ENCODE assay signal across 14 cellular contexts in genomic region chr7:32462966-32463365, GRCh38. TPM values are rescaled to one million over a fixed set of nuclear protein-coding genes. Genes with fewer than 3 reads are reported as not detected.
DNase-seq lines count a peak whose midpoint lies in the region; ATAC-seq lines count a peak whose summit lies in the region.
"Had no signal": no experiment of that assay in that cellular context is flagged by ENCODE, and none has a peak within 500 bp of the region (broad histone marks: within the 10 kb centered on the region; RNA-seq: fewer than 3 reads in every experiment).

No MANE protein-coding gene starts in this region.

- no peaks in the 10 kb centered on the region for H3K27me3 Mint-ChIP-seq in stimulated activated naive CD8-positive, alpha-beta T cell treated with anti-CD3 and anti-CD28 coated beads, Interleukin-15, amount 100 ng/mL, for 72 hours

- H3K4me3 Mint-ChIP-seq in stimulated activated naive CD8-positive, alpha-beta T cell treated with anti-CD3 and anti-CD28 coated beads, Interleukin-15, amount 100 ng/mL, for 72 hours, result no peak overlapping the region
- H3K4me3 Mint-ChIP-seq: HFFc6 had no signal

- ATAC-seq in left colon (peak; percentile 44), GM18519 (IDR thresholded peaks at IDR 0.05; ENCODE audit: low FRiP score, unreplicated experiment) (no peak), HG03039 (IDR thresholded peaks at IDR 0.05; ENCODE audit: unreplicated experiment) (no peak)
- ATAC-seq in stimulated activated naive CD8-positive, alpha-beta T cell treated with anti-CD3 and anti-CD28 coated beads, Interleukin-15, amount 100 ng/mL, for 72 hours, result no peak
- ATAC-seq: K562 had no signal

- no peaks in the 10 kb centered on the region for H3K4me1 Mint-ChIP-seq in stimulated activated naive CD8-positive, alpha-beta T cell treated with anti-CD3 and anti-CD28 coated beads, Interleukin-15, amount 100 ng/mL, for 72 hours

- no peaks in the 10 kb centered on the region for H3K9me3 Mint-ChIP-seq in stimulated activated naive CD8-positive, alpha-beta T cell treated with anti-CD3 and anti-CD28 coated beads, Interleukin-15, amount 100 ng/mL, for 72 hours
- H3K9me3 Mint-ChIP-seq: HFFc6 had no signal

- no peak overlapping the region for H3K27ac Mint-ChIP-seq in stimulated activated naive CD8-positive, alpha-beta T cell treated with anti-CD3 and anti-CD28 coated beads, Interleukin-15, amount 100 ng/mL, for 72 hours
- H3K27ac Mint-ChIP-seq: HFFc6 had no signal

- intact Hi-C loops in left colon (cut with DNase I, micrococcal nuclease), result no loop called here

- DNase-seq in DMS 273 (lab: John Stamatoyannopoulos, UW; ENCODE audit: unreplicated experiment), result peak; percentile 35
- DNase-seq in DMS 273 treated with DMSO at 0.1 percent for 48 hours (lab: John Stamatoyannopoulos, UW), result no peak
- peak; percentile 20 for DNase-seq in NCI-H2029 treated with DMSO at 0.1 percent for 48 hours (lab: John Stamatoyannopoulos, UW)
- DNase-seq in NCI-H748 (lab: John Stamatoyannopoulos, UW; ENCODE audit: unreplicated experiment), result peak; percentile 73
- DNase-seq in left colon, result no peak
- DNase-seq in stimulated activated naive CD8-positive, alpha-beta T cell treated with anti-CD3 and anti-CD28 coated beads, Interleukin-15, amount 100 ng/mL, for 72 hours, result no peak
- DNase-seq: DMS53, GOT3, HFFc6, NCI-H1694, NCI-H82 had no signal

RNA-seq across cellular contexts. Expression of gene LSM5, which starts 27.2 kb away (rescaled TPM):
- total RNA-seq in left colon, result 10 to 100 TPM; 28.8 to 33.5 TPM

RNA-seq across cellular contexts. Expression of gene AVL9, which starts 32.3 kb away (rescaled TPM):
- 10 to 100 TPM; 83.3 to 83.5 TPM for total RNA-seq in left colon

Comparison
In these comparisons a context has a peak if more than half of its experiments do, and no peak if none do; other contexts are left out.
1. DNase-seq: peak in DMS 273 (single experiment), NCI-H2029 treated with DMSO at 0.1 percent for 48 hours (single experiment) and NCI-H748 (single experiment); none in DMS 273 treated with DMSO at 0.1 percent for 48 hours (single experiment), left colon (0 of 2) and stimulated activated naive CD8-positive, alpha-beta T cell treated with anti-CD3 and anti-CD28 coated beads, Interleukin-15, amount 100 ng/mL, for 72 hours (0 of 2).